ENCODE assay signal across 8 cellular contexts in the genomic region with DNA sequence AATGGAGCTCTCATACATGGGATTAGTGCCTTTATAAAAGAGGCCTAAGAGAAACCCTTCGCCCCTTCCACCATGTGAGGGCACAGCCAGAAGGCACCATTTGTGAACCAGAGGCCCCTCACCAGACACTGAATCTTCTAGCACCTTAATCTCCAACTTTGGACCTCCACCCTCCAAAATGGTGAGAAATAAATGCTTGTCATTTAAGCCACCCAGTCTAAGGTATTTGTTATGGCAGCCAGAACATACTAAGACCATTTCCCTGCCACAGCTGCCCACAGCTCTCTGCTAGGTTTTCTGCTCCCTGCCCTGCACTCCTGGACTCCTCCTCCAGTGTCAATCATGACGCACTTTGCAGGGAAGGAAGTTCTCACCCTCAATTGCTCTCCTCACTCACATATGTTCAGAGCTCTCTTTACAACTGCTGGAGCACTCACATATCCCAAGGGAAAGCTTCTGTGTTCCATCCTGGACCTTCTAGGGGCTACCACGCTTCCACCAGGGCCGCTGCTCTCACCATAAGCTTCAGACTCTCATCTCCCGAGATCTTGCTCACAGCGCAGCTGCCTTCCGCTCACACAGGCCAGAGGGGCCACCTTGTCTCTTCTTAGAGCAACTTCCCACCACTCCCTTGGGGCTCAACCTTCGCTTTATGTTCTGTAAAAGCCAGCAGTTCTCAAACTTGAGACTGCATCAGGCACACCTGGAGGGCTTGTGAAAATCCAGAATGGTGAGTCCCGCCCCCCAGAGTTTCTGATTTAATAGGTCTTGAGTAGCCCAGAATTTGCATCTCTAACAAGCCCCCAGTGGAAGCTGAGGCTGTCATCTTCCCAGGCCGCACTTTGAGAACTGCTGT. TPM values are rescaled to one million over a fixed set of nuclear protein-coding genes. Genes with fewer than 3 reads are reported as not detected.
DNase-seq lines count a peak whose midpoint lies in the region; ATAC-seq and TF ChIP-seq lines count a peak whose summit lies in the region.
"Had no signal": no experiment of that assay in that cellular context is flagged by ENCODE, and none has a peak within 500 bp of the region (broad histone marks: within the 10 kb centered on the region; RNA-seq: fewer than 3 reads in every experiment).

No MANE protein-coding gene starts in this region.

- DNase-seq in memory B cell (ENCODE audit: low spot score in 2 of 2): peak; percentile 50 to 51
- no peak for DNase-seq in NCI-H524 (lab: John Stamatoyannopoulos, UW)
- DNase-seq in osteocyte (ENCODE audit: extremely low spot score, unreplicated experiment): no peak
- no peak for DNase-seq in activated effector memory CD4-positive, alpha-beta T cell treated with anti-CD3 and anti-CD28 coated beads, Interleukin-2, amount 50 U/mL, for 16 hours

- H3K9me3 Mint-ChIP-seq in memory B cell: no peaks in the 10 kb centered on the region
- H3K9me3 Mint-ChIP-seq in osteocyte (ENCODE audit: unreplicated experiment): no peaks in the 10 kb centered on the region

- H3K27me3 Mint-ChIP-seq in memory B cell (no peaks in the 10 kb centered on the region), osteocyte (ENCODE audit: unreplicated experiment) (no peaks in the 10 kb centered on the region)

- peak overlapping the region; percentile 95 for H3K27ac Mint-ChIP-seq in memory B cell
- no peak overlapping the region for H3K27ac Mint-ChIP-seq in osteocyte (ENCODE audit: unreplicated experiment)

- ATAC-seq in GM18858 (IDR thresholded peaks at IDR 0.05; ENCODE audit: unreplicated experiment) (peak; percentile 33), GM21529 (IDR thresholded peaks at IDR 0.05; ENCODE audit: unreplicated experiment) (peak; percentile 46), HG03460 (IDR thresholded peaks at IDR 0.05; ENCODE audit: unreplicated experiment) (peak; percentile 48), memory B cell (ENCODE audit: low read depth) (peak; percentile 49)

- peak overlapping the region; percentile 98 for H3K4me3 Mint-ChIP-seq in memory B cell
- no peak overlapping the region for H3K4me3 Mint-ChIP-seq in osteocyte (ENCODE audit: unreplicated experiment)

- peaks cover 11% of the 10 kb centered on the region for H3K36me3 Mint-ChIP-seq in memory B cell
- no peaks in the 10 kb centered on the region for H3K36me3 Mint-ChIP-seq in osteocyte (ENCODE audit: unreplicated experiment)

- H3K4me1 Mint-ChIP-seq in memory B cell: peaks cover 58% of the 10 kb centered on the region
- no peaks in the 10 kb centered on the region for H3K4me1 Mint-ChIP-seq in osteocyte (ENCODE audit: unreplicated experiment)

- TF ChIP-seq CTCF in osteocyte (IDR thresholded peaks at IDR 0.05): no peak

RNA-seq across cellular contexts. Expression of a gene that starts 1.6 kb away (rescaled TPM):
- total RNA-seq in osteocyte: not detected in 2 replicates
- total RNA-seq: SK-MEL-5 had no signal

Comparison
In these comparisons a context has a peak if more than half of its experiments do, and no peak if none do; other contexts are left out.
1. DNase-seq: peak in memory B cell (2 of 2); none in NCI-H524 (0 of 2), osteocyte (single experiment) and activated effector memory CD4-positive, alpha-beta T cell treated with anti-CD3 and anti-CD28 coated beads, Interleukin-2, amount 50 U/mL, for 16 hours (single experiment).
2. Peak in every context shown above with its lines, with median percentiles within 50 percentile points of each other: ATAC-seq.